Comparison of ENCODE assay signal across 8 cellular contexts in genomic region chr1:154176341-154176740, GRCh38. TPM values are rescaled to one million over a fixed set of nuclear protein-coding genes. Genes with fewer than 3 reads are reported as not detected.
DNase-seq lines count a peak whose midpoint lies in the region; ATAC-seq and TF ChIP-seq lines count a peak whose summit lies in the region.

No MANE protein-coding gene starts in this region.

- no peaks in the 10 kb centered on the region for H3K27me3 Mint-ChIP-seq in WTC11 (ENCODE audit: low read depth)

- in situ Hi-C loops in gastrocnemius medialis (cut with MboI; ENCODE audit: low sequenced_read_pairs in 4 of 4), result no loop called here

- H3K9me3 Mint-ChIP-seq in WTC11, result no peaks in the 10 kb centered on the region

- H3K36me3 Mint-ChIP-seq in WTC11, result peaks cover 44% of the 10 kb centered on the region

- CTCF ChIA-PET in WTC11 (lab: Charles Lee), result no interaction called here

- POLR2A ChIA-PET in WTC11 (lab: Charles Lee), result interaction anchor here (0.6 kb wide), 1 partner anchor 427 kb away, joined by 4 read pairs; no protein-coding TSS in a partner anchor

- H3K9me3 ChIP-seq in gastrocnemius medialis, result no peaks in the 10 kb centered on the region

- H3K27me3 ChIP-seq in gastrocnemius medialis, result no peaks in the 10 kb centered on the region

- no peak overlapping the region for H3K4me3 Mint-ChIP-seq in WTC11

- ATAC-seq in WTC11 (no peak), gastrocnemius medialis (peak in 1 of 2 donors; percentile 38)

- H3K4me3 ChIP-seq in fibroblast of the aortic adventitia (ENCODE audit: low read depth, low read length) (no peak overlapping the region), gastrocnemius medialis (no peak overlapping the region)

- H3K27ac ChIP-seq in gastrocnemius medialis, result peak overlapping the region; percentile 41 to 86 (median 56)

- no peak for TF ChIP-seq POLR2A in gastrocnemius medialis (IDR thresholded peaks at IDR 0.05)

- intact Hi-C loops in gastrocnemius medialis (cut with DNase I; ENCODE audit: low total_unique reads), result no loop called here

- H3K4me1 ChIP-seq in gastrocnemius medialis, result peaks cover 48 to 65% of the 10 kb centered on the region in 2 donors

- 0 out of 2 replicates have a peak overlapping the region, but pooled peaks have one; percentile 57 for H3K27ac Mint-ChIP-seq in WTC11

- H3K4me1 Mint-ChIP-seq in WTC11, result peaks cover 35% of the 10 kb centered on the region

- TF ChIP-seq CTCF in WTC11 (IDR thresholded peaks at IDR 0.05), result no peak
- TF ChIP-seq CTCF in fibroblast of the aortic adventitia (IDR thresholded peaks at IDR 0.05; ENCODE audit: insufficient read depth, low read length), result no peak
- no peak for TF ChIP-seq CTCF in gastrocnemius medialis (IDR thresholded peaks at IDR 0.05 in 4 of 5, conservative IDR thresholded peaks at IDR 0.05 in 1 of 5)

- peaks cover 4 to 67% of the 10 kb centered on the region in 2 donors for H3K36me3 ChIP-seq in gastrocnemius medialis

- peak; percentile 79 for DNase-seq in GM03348 (ENCODE audit: low spot score)
- no peak for DNase-seq in WTC11 (ENCODE audit: low spot score)
- DNase-seq in fibroblast of the aortic adventitia (ENCODE audit: low read depth), result peak; percentile 81
- DNase-seq in gastrocnemius medialis, result no peak
- DNase-seq in T-helper 9 cell, result no peak
- no peak for DNase-seq in activated effector memory CD4-positive, alpha-beta T cell treated with Interleukin-2 at 50 U/mL for 16 hours
- DNase-seq in midbrain (lab: John Stamatoyannopoulos, UW), result no peak
- no peak for DNase-seq in NCI-H187 (lab: John Stamatoyannopoulos, UW)

TF ChIP-seq in WTC11, 78 proteins besides CTCF, POLR2A, EP300 and RAD21:
- TF ChIP-seq MYBL2 (CRISPR knock-in tag; IDR thresholded peaks at IDR 0.05) (no peak), RELA (CRISPR knock-in tag; IDR thresholded peaks at IDR 0.05; ENCODE audit: borderline replicate concordance) (no peak), SMAD4 (CRISPR knock-in tag; IDR thresholded peaks at IDR 0.05) (no peak), E2F5 (CRISPR knock-in tag; IDR thresholded peaks at IDR 0.05) (no peak), EMX1 (CRISPR knock-in tag; IDR thresholded peaks at IDR 0.05) (no peak), GRHL2 (CRISPR knock-in tag; IDR thresholded peaks at IDR 0.05; ENCODE audit: insufficient replicate concordance, severe bottlenecking) (no peak), NR3C1 (CRISPR knock-in tag; conservative IDR thresholded peaks at IDR 0.05; ENCODE audit: low read depth) (no peak), IRF2 (CRISPR knock-in tag; IDR thresholded peaks at IDR 0.05; ENCODE audit: borderline replicate concordance, low read depth) (no peak), TCF7 (CRISPR knock-in tag; IDR thresholded peaks at IDR 0.05; ENCODE audit: low read depth) (no peak), TP53 (CRISPR knock-in tag; IDR thresholded peaks at IDR 0.05) (no peak), NR1H2 (CRISPR knock-in tag; IDR thresholded peaks at IDR 0.05) (no peak), FOXJ3 (CRISPR knock-in tag; IDR thresholded peaks at IDR 0.05; ENCODE audit: borderline replicate concordance) (no peak)
- TF ChIP-seq, protein P1, sequence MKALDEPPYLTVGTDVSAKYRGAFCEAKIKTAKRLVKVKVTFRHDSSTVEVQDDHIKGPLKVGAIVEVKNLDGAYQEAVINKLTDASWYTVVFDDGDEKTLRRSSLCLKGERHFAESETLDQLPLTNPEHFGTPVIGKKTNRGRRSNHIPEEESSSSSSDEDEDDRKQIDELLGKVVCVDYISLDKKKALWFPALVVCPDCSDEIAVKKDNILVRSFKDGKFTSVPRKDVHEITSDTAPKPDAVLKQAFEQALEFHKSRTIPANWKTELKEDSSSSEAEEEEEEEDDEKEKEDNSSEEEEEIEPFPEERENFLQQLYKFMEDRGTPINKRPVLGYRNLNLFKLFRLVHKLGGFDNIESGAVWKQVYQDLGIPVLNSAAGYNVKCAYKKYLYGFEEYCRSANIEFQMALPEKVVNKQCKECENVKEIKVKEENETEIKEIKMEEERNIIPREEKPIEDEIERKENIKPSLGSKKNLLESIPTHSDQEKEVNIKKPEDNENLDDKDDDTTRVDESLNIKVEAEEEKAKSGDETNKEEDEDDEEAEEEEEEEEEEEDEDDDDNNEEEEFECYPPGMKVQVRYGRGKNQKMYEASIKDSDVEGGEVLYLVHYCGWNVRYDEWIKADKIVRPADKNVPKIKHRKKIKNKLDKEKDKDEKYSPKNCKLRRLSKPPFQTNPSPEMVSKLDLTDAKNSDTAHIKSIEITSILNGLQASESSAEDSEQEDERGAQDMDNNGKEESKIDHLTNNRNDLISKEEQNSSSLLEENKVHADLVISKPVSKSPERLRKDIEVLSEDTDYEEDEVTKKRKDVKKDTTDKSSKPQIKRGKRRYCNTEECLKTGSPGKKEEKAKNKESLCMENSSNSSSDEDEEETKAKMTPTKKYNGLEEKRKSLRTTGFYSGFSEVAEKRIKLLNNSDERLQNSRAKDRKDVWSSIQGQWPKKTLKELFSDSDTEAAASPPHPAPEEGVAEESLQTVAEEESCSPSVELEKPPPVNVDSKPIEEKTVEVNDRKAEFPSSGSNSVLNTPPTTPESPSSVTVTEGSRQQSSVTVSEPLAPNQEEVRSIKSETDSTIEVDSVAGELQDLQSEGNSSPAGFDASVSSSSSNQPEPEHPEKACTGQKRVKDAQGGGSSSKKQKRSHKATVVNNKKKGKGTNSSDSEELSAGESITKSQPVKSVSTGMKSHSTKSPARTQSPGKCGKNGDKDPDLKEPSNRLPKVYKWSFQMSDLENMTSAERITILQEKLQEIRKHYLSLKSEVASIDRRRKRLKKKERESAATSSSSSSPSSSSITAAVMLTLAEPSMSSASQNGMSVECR (CRISPR knock-in tag; IDR thresholded peaks at IDR 0.05; ENCODE audit: borderline replicate concordance), result no peak
- TF ChIP-seq, protein P2, sequence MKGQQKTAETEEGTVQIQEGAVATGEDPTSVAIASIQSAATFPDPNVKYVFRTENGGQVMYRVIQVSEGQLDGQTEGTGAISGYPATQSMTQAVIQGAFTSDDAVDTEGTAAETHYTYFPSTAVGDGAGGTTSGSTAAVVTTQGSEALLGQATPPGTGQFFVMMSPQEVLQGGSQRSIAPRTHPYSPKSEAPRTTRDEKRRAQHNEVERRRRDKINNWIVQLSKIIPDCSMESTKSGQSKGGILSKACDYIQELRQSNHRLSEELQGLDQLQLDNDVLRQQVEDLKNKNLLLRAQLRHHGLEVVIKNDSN (CRISPR knock-in tag; IDR thresholded peaks at IDR 0.05), result no peak
- TF ChIP-seq, protein P3, sequence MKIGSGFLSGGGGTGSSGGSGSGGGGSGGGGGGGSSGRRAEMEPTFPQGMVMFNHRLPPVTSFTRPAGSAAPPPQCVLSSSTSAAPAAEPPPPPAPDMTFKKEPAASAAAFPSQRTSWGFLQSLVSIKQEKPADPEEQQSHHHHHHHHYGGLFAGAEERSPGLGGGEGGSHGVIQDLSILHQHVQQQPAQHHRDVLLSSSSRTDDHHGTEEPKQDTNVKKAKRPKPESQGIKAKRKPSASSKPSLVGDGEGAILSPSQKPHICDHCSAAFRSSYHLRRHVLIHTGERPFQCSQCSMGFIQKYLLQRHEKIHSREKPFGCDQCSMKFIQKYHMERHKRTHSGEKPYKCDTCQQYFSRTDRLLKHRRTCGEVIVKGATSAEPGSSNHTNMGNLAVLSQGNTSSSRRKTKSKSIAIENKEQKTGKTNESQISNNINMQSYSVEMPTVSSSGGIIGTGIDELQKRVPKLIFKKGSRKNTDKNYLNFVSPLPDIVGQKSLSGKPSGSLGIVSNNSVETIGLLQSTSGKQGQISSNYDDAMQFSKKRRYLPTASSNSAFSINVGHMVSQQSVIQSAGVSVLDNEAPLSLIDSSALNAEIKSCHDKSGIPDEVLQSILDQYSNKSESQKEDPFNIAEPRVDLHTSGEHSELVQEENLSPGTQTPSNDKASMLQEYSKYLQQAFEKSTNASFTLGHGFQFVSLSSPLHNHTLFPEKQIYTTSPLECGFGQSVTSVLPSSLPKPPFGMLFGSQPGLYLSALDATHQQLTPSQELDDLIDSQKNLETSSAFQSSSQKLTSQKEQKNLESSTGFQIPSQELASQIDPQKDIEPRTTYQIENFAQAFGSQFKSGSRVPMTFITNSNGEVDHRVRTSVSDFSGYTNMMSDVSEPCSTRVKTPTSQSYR (CRISPR knock-in tag; IDR thresholded peaks at IDR 0.05), result no peak

RNA-seq across cellular contexts. Expression of gene TPM3, which starts 15.6 kb away (rescaled TPM):
- total RNA-seq in WTC11 (2021), result 496 to 614 TPM (median 504 TPM) in 3 replicates
- total RNA-seq in fibroblast of the aortic adventitia (ENCODE audit: low replicate concordance), result 427 and 649 TPM in 2 replicates
- total RNA-seq in gastrocnemius medialis, result 1,000 to 10,000 TPM; 1,776 to 3,699 (median 2,786) TPM

RNA-seq across cellular contexts. Expression of gene NUP210L, which starts 21.5 kb away (rescaled TPM):
- 0.02 to 0.09 TPM in 2 of 3 replicates, not detected in the other for total RNA-seq in WTC11 (2021)
- 0.09 TPM in 1 of 2 replicates, not detected in the other for total RNA-seq in fibroblast of the aortic adventitia (ENCODE audit: low replicate concordance)
- total RNA-seq in gastrocnemius medialis, result under 1 TPM in 3 of 4 donors, not detected in 1; 0.07 to 0.24 (median 0.10) TPM

RNA-seq across cellular contexts. Expression of gene CFAP141, which starts 29.8 kb away (rescaled TPM):
- total RNA-seq in WTC11 (2021), result not detected in 3 replicates
- total RNA-seq in fibroblast of the aortic adventitia (ENCODE audit: low replicate concordance), result not detected in 2 replicates
- total RNA-seq in gastrocnemius medialis, result not detected

RNA-seq across cellular contexts. Expression of gene UBAP2L, which starts 44.4 kb away (rescaled TPM):
- 201 to 205 TPM (median 203 TPM) in 3 replicates for total RNA-seq in WTC11 (2021)
- 115 and 121 TPM in 2 replicates for total RNA-seq in fibroblast of the aortic adventitia (ENCODE audit: low replicate concordance)
- total RNA-seq in gastrocnemius medialis, result 10 to 100 TPM; 38.5 to 72.8 (median 50.8) TPM

Comparison
In these comparisons a context has a peak if more than half of its experiments do, and no peak if none do; other contexts are left out.
1. DNase-seq: peak in GM03348 (single experiment) and fibroblast of the aortic adventitia (single experiment); none in WTC11 (single experiment), gastrocnemius medialis (0 of 2), T-helper 9 cell (single experiment), activated effector memory CD4-positive, alpha-beta T cell treated with Interleukin-2 at 50 U/mL for 16 hours (single experiment), midbrain (single experiment) and NCI-H187 (0 of 2).